19 cellular contexts compared by ENCODE assay signal in genomic region chr5:541888-542692, GRCh38. TPM values are rescaled to one million over a fixed set of nuclear protein-coding genes. Genes with fewer than 3 reads are reported as not detected.
A peak's percentile ranks its signal among the peaks of the same experiment; 100 is the strongest.
DNase-seq lines count a peak whose midpoint lies in the region; ATAC-seq and TF ChIP-seq lines count a peak whose summit lies in the region.
"Had no signal": no experiment of that assay in that cellular context is flagged by ENCODE, and none has a peak within 500 bp of the region (broad histone marks: within the 10 kb centered on the region; RNA-seq: fewer than 3 reads in every experiment).

No MANE protein-coding gene starts in this region.

- no peaks in the 10 kb centered on the region for H3K9me3 ChIP-seq in aorta (ENCODE audit: control insufficient read depth, low read length)
- H3K9me3 ChIP-seq: ascending aorta, vagina had no signal

- H3K4me3 ChIP-seq in aorta (ENCODE audit: low read length in 2 of 2): no peak overlapping the region
- H3K4me3 ChIP-seq: ascending aorta, vagina had no signal

- no peaks in the 10 kb centered on the region for H3K4me1 ChIP-seq in aorta (ENCODE audit: control insufficient read depth in 1 of 2, insufficient read depth in 2 of 2, low read length in 2 of 2)
- H3K4me1 ChIP-seq: ascending aorta, vagina had no signal

- no peaks in the 10 kb centered on the region for H3K36me3 Mint-ChIP-seq in activated naive CD8-positive, alpha-beta T cell treated with anti-CD3 and anti-CD28 coated beads, Interleukin-2, amount 50 U/mL, for 24 hours (ENCODE audit: low read depth)
- no peaks in the 10 kb centered on the region for H3K36me3 Mint-ChIP-seq in activated naive CD8-positive, alpha-beta T cell treated with anti-CD3 and anti-CD28 coated beads for 36 hours
- H3K36me3 Mint-ChIP-seq in chondrocyte (ENCODE audit: low read depth) (peaks cover 2% of the 10 kb centered on the region), memory B cell (peaks cover 3% of the 10 kb centered on the region)
- H3K36me3 Mint-ChIP-seq: CD8-positive, alpha-beta memory T cell; IgD-negative memory B cell had no signal

- no peaks in the 10 kb centered on the region for H3K36me3 ChIP-seq in aorta (ENCODE audit: control insufficient read depth in 1 of 2, insufficient read depth in 2 of 2, low read length in 1 of 2)
- H3K36me3 ChIP-seq: ascending aorta, vagina had no signal

- 78 to 81% methylated on average over 23 of the region's 23 CpGs for WGBS in aorta, 2 donors

- intact Hi-C loops in aorta (cut with DNase I): no loop called here

- H3K4me3 Mint-ChIP-seq in activated naive CD8-positive, alpha-beta T cell treated with anti-CD3 and anti-CD28 coated beads, Interleukin-2, amount 50 U/mL, for 24 hours: no peak overlapping the region
- H3K4me3 Mint-ChIP-seq in activated naive CD8-positive, alpha-beta T cell treated with anti-CD3 and anti-CD28 coated beads for 36 hours: no peak overlapping the region
- H3K4me3 Mint-ChIP-seq in chondrocyte (ENCODE audit: unreplicated experiment): no peak overlapping the region
- H3K4me3 Mint-ChIP-seq in memory B cell: no peak overlapping the region
- H3K4me3 Mint-ChIP-seq: activated B cell treated with CpG ODN at 0.5 μM for 24 hours had no signal

- no peak overlapping the region for H3K27ac Mint-ChIP-seq in activated naive CD8-positive, alpha-beta T cell treated with anti-CD3 and anti-CD28 coated beads, Interleukin-2, amount 50 U/mL, for 24 hours
- H3K27ac Mint-ChIP-seq in activated naive CD8-positive, alpha-beta T cell treated with anti-CD3 and anti-CD28 coated beads for 36 hours: no peak overlapping the region
- H3K27ac Mint-ChIP-seq in chondrocyte (ENCODE audit: unreplicated experiment) (no peak overlapping the region), memory B cell (peak overlapping the region; percentile 72)
- H3K27ac Mint-ChIP-seq: activated B cell treated with CpG ODN at 0.5 μM for 24 hours had no signal

- peaks cover 14% of the 10 kb centered on the region for H3K27me3 Mint-ChIP-seq in activated naive CD8-positive, alpha-beta T cell treated with anti-CD3 and anti-CD28 coated beads, Interleukin-2, amount 50 U/mL, for 24 hours
- H3K27me3 Mint-ChIP-seq in activated naive CD8-positive, alpha-beta T cell treated with anti-CD3 and anti-CD28 coated beads for 36 hours: peaks cover 6% of the 10 kb centered on the region
- peaks cover 10% of the 10 kb centered on the region for H3K27me3 Mint-ChIP-seq in chondrocyte (ENCODE audit: low read depth)
- H3K27me3 Mint-ChIP-seq in memory B cell: peaks cover 20% of the 10 kb centered on the region

- no peaks in the 10 kb centered on the region for H3K9me3 Mint-ChIP-seq in activated naive CD8-positive, alpha-beta T cell treated with anti-CD3 and anti-CD28 coated beads, Interleukin-2, amount 50 U/mL, for 24 hours
- no peaks in the 10 kb centered on the region for H3K9me3 Mint-ChIP-seq in activated naive CD8-positive, alpha-beta T cell treated with anti-CD3 and anti-CD28 coated beads for 36 hours
- H3K9me3 Mint-ChIP-seq in chondrocyte (ENCODE audit: low read depth) (no peaks in the 10 kb centered on the region), memory B cell (no peaks in the 10 kb centered on the region)
- H3K9me3 Mint-ChIP-seq: activated B cell treated with CpG ODN at 0.5 μM for 24 hours; CD8-positive, alpha-beta memory T cell had no signal

- ATAC-seq in activated naive CD8-positive, alpha-beta T cell treated with anti-CD3 and anti-CD28 coated beads, Interleukin-2, amount 50 U/mL, for 24 hours: no peak
- ATAC-seq in memory B cell (ENCODE audit: low read depth): no peak
- no peak for ATAC-seq in aorta (ENCODE audit: low FRiP score)
- no peak for ATAC-seq in GM21825 (IDR thresholded peaks at IDR 0.05; ENCODE audit: unreplicated experiment)
- ATAC-seq in GM18858 (IDR thresholded peaks at IDR 0.05; ENCODE audit: unreplicated experiment): no peak
- ATAC-seq: PC-3 had no signal

- H3K4me1 Mint-ChIP-seq in activated naive CD8-positive, alpha-beta T cell treated with anti-CD3 and anti-CD28 coated beads, Interleukin-2, amount 50 U/mL, for 24 hours: peaks cover 19% of the 10 kb centered on the region
- peaks cover 12% of the 10 kb centered on the region for H3K4me1 Mint-ChIP-seq in activated naive CD8-positive, alpha-beta T cell treated with anti-CD3 and anti-CD28 coated beads for 36 hours
- H3K4me1 Mint-ChIP-seq in chondrocyte (ENCODE audit: low read depth): no peaks in the 10 kb centered on the region
- peaks cover 13% of the 10 kb centered on the region for H3K4me1 Mint-ChIP-seq in memory B cell

- no peak for TF ChIP-seq CTCF in chondrocyte (IDR thresholded peaks at IDR 0.05)

- H3K27ac ChIP-seq in aorta (ENCODE audit: low read depth in 1 of 2, low read length in 2 of 2): no peak overlapping the region
- H3K27ac ChIP-seq: ascending aorta, vagina had no signal

- DNase-seq in activated naive CD8-positive, alpha-beta T cell treated with anti-CD3 and anti-CD28 coated beads, Interleukin-2, amount 50 U/mL, for 24 hours: peak; percentile 1
- no peak for DNase-seq in activated naive CD8-positive, alpha-beta T cell treated with anti-CD3 and anti-CD28 coated beads for 36 hours
- peak; percentile 77 for DNase-seq in chondrocyte (ENCODE audit: low spot score)
- DNase-seq in memory B cell (ENCODE audit: low spot score in 2 of 2): no peak
- DNase-seq in aorta: peak; percentile 34 to 40
- no peak for DNase-seq in SW 1271 (lab: John Stamatoyannopoulos, UW)
- DNase-seq: activated B cell treated with CpG ODN at 0.5 μM for 24 hours, DMS79, MM.1S, NCI-H2171 treated with DMSO at 0.1 percent for 48 hours, NCI-H774, PC-3, substantia nigra had no signal

- no peaks in the 10 kb centered on the region for H3K27me3 ChIP-seq in aorta (ENCODE audit: control insufficient read depth in 1 of 2, insufficient read depth in 2 of 2, low read length in 1 of 2)
- H3K27me3 ChIP-seq: ascending aorta, vagina had no signal

RNA-seq across cellular contexts. Expression of gene SLC9A3, which starts 17.8 kb away (rescaled TPM):
- 1 to 10 TPM; 2.1 to 2.4 TPM for total RNA-seq in activated naive CD8-positive, alpha-beta T cell treated with anti-CD3 and anti-CD28 coated beads for 36 hours
- total RNA-seq in chondrocyte (0.95 to 1.4 TPM (median 1.1 TPM) in 3 replicates), aorta (under 1 TPM; 0.93 to 0.97 TPM)
- polyA plus RNA-seq in aorta: 1 to 10 TPM in 1 of 2 donors, under 1 TPM in 1; 0.59 to 4.3 TPM

Comparison
In these comparisons a context has a peak if more than half of its experiments do, and no peak if none do; other contexts are left out.
1. DNase-seq: peak in activated naive CD8-positive, alpha-beta T cell treated with anti-CD3 and anti-CD28 coated beads, Interleukin-2, amount 50 U/mL, for 24 hours (single experiment), chondrocyte (single experiment) and aorta (2 of 2); none in activated naive CD8-positive, alpha-beta T cell treated with anti-CD3 and anti-CD28 coated beads for 36 hours (single experiment), memory B cell (0 of 2) and SW 1271 (0 of 2).